In the genomic region with DNA sequence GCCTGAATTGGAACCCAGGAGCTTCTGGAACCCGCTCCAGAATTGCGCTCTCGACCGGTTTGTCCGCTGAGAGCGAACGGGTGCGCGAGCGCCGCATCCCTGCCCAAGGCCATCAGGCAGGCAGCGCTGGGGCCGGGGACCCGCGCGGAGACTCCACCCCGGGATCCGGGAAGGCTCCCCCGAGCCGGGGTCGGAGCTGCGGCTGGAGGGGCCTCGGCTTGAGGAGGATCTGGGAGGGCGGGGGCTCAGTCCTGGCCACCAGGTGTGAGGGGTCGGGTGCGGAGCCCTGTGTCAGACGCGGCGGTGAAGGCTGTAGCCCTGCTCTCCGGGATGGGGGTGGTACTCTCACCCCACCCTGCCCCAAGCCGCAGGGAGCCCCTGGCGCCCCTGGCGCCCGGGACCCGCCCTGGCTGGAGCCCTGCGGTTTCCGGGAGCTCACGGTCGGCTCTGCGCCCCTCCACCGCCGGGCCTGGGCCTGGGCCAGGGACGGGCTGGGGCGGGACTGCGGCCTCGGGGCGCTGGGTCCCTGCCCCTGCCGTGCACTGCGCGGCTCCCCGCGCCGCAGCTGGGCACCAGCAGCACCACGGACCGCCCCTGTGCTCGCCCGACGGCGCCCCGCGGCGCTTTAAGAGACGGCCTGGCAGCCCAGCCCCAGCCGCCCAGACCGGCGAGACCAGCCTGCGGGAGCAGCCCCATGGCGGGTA, we compare ENCODE assay signal across 8 cellular contexts. TPM values are rescaled to one million over a fixed set of nuclear protein-coding genes. Genes with fewer than 3 reads are reported as not detected.
DNase-seq lines count a peak whose midpoint lies in the region; ATAC-seq and TF ChIP-seq lines count a peak whose summit lies in the region.
"Not testable (repeated sequence)": the region's sequence is repeated elsewhere in the genome, so short reads cannot be mapped to it uniquely, and the experiment has no call there.

A gene (plus strand): TSS at position 654 of the 704 bp plus-strand sequence. CDS start 41 bp downstream, at position 695.

- not testable (repeated sequence) for H3K36me3 Mint-ChIP-seq in activated T-cell treated with anti-CD3 and anti-CD28 coated beads, Interleukin-2, amount 50 U/mL, for 72 hours (ENCODE audit: insufficient read depth in 2 of 2); naive thymus-derived CD4-positive, alpha-beta T cell

- WGBS in esophagus muscularis mucosa = no CpG with 5 or more reads among the region's 68 CpGs

- not testable (repeated sequence) for H3K36me3 ChIP-seq in HUES6 (ENCODE audit: control insufficient read depth, insufficient read depth, low read length); esophagus muscularis mucosa; naive thymus-derived CD4-positive, alpha-beta T cell (ENCODE audit: control insufficient read depth in 2 of 3, insufficient read depth in 3 of 3, low read length in 3 of 3); upper lobe of right lung

- not testable (repeated sequence) for H3K4me1 ChIP-seq in HUES6 (ENCODE audit: control insufficient read depth, insufficient read depth, low read length); esophagus muscularis mucosa; naive thymus-derived CD4-positive, alpha-beta T cell (ENCODE audit: control insufficient read depth in 2 of 2, insufficient read depth in 2 of 2, low read length in 2 of 2); upper lobe of right lung

- not testable (repeated sequence) for TF ChIP-seq CTCF in esophagus muscularis mucosa (IDR thresholded peaks at IDR 0.05); upper lobe of right lung (IDR thresholded peaks at IDR 0.05)

- DNase-seq in activated T-cell treated with anti-CD3 and anti-CD28 coated beads, Interleukin-2, amount 50 U/mL, for 72 hours; esophagus muscularis mucosa (ENCODE audit: extremely low spot score); naive thymus-derived CD4-positive, alpha-beta T cell; sciatic nerve (ENCODE audit: low spot score): not testable (repeated sequence)
- peak; percentile 30 for DNase-seq in left ventricle myocardium superior
- peak; percentile 38 for DNase-seq in left lobe of liver (ENCODE audit: low spot score)
- peak; percentile 73 for DNase-seq in upper lobe of right lung

- CTCF ChIA-PET in naive thymus-derived CD4-positive, alpha-beta T cell (lab: Charles Lee) = not testable (repeated sequence)

- not testable (repeated sequence) for H3K27ac Mint-ChIP-seq in activated T-cell treated with anti-CD3 and anti-CD28 coated beads, Interleukin-2, amount 50 U/mL, for 72 hours; naive thymus-derived CD4-positive, alpha-beta T cell

- H3K4me3 Mint-ChIP-seq in activated T-cell treated with anti-CD3 and anti-CD28 coated beads, Interleukin-2, amount 50 U/mL, for 72 hours; naive thymus-derived CD4-positive, alpha-beta T cell: not testable (repeated sequence)

- not testable (repeated sequence) for TF ChIP-seq EP300 in esophagus muscularis mucosa (IDR thresholded peaks at IDR 0.05)

- not testable (repeated sequence) for H3K9me3 ChIP-seq in HUES6 (ENCODE audit: control insufficient read depth, insufficient read depth, low read depth, low read length); esophagus muscularis mucosa; naive thymus-derived CD4-positive, alpha-beta T cell (ENCODE audit: control insufficient read depth in 2 of 3, low read length in 3 of 3); upper lobe of right lung

- H3K27ac ChIP-seq in HUES6 (ENCODE audit: low read depth, low read length); esophagus muscularis mucosa (replicated peaks in 1 of 4); naive thymus-derived CD4-positive, alpha-beta T cell (ENCODE audit: low read depth, low read length); upper lobe of right lung: not testable (repeated sequence)

- H3K27me3 ChIP-seq in HUES6 (ENCODE audit: control insufficient read depth, insufficient read depth, low read length) = peaks cover 18% of the 10 kb centered on the region
- peaks cover 0 to 14% (median 0%) of the 10 kb centered on the region in 4 donors for H3K27me3 ChIP-seq in esophagus muscularis mucosa
- not testable (repeated sequence) for H3K27me3 ChIP-seq in naive thymus-derived CD4-positive, alpha-beta T cell (ENCODE audit: control insufficient read depth in 2 of 2, insufficient read depth in 2 of 2, low read length in 2 of 2); upper lobe of right lung

- H3K4me3 ChIP-seq in HUES6 (ENCODE audit: low read depth, low read length) (peak within 1 kb of the TSS; percentile 44; the same call in 1 of the 2 replicates), esophagus muscularis mucosa (peak within 1 kb of the TSS; percentile 26 to 45 (median 31)), upper lobe of right lung (peak within 1 kb of the TSS; percentile 40)
- H3K4me3 ChIP-seq in naive thymus-derived CD4-positive, alpha-beta T cell (ENCODE audit: low read length) = not testable (repeated sequence)

- not testable (repeated sequence) for H3K4me1 Mint-ChIP-seq in activated T-cell treated with anti-CD3 and anti-CD28 coated beads, Interleukin-2, amount 50 U/mL, for 72 hours (ENCODE audit: low read depth); naive thymus-derived CD4-positive, alpha-beta T cell

- not testable (repeated sequence) for H3K27me3 Mint-ChIP-seq in activated T-cell treated with anti-CD3 and anti-CD28 coated beads, Interleukin-2, amount 50 U/mL, for 72 hours (ENCODE audit: low read depth); naive thymus-derived CD4-positive, alpha-beta T cell

- peak; percentile 15 to 29 for ATAC-seq in activated T-cell treated with anti-CD3 and anti-CD28 coated beads, Interleukin-2, amount 50 U/mL, for 72 hours (replicated peaks in 1 of 2)
- peak; percentile 47 for ATAC-seq in left ventricle myocardium superior
- ATAC-seq in left lobe of liver = peak; percentile 39
- peak; percentile 27 for ATAC-seq in naive thymus-derived CD4-positive, alpha-beta T cell
- not testable (repeated sequence) for ATAC-seq in sciatic nerve
- ATAC-seq in upper lobe of right lung = peak; percentile 66

- TF ChIP-seq POLR2A in esophagus muscularis mucosa (IDR thresholded peaks at IDR 0.05; ENCODE audit: low read depth) = not testable (repeated sequence)

- POLR2A ChIA-PET in naive thymus-derived CD4-positive, alpha-beta T cell (lab: Charles Lee) = not testable (repeated sequence)

- intact Hi-C loops in esophagus muscularis mucosa (cut with DNase I); left ventricle myocardium superior (cut with micrococcal nuclease); naive thymus-derived CD4-positive, alpha-beta T cell (cut with micrococcal nuclease); sciatic nerve (cut with DNase I); upper lobe of right lung (cut with DNase I): not testable (repeated sequence)

- H3K9ac ChIP-seq in HUES6 (ENCODE audit: low read length) = not testable (repeated sequence)

- H3K9me3 Mint-ChIP-seq in activated T-cell treated with anti-CD3 and anti-CD28 coated beads, Interleukin-2, amount 50 U/mL, for 72 hours; naive thymus-derived CD4-positive, alpha-beta T cell: not testable (repeated sequence)

RNA-seq across cellular contexts. Expression of the gene that starts here (rescaled TPM):
- 1 to 10 TPM in 1 of 2 donors, not detected in 1; 1.6 TPM for total RNA-seq in activated T-cell treated with anti-CD3 and anti-CD28 coated beads, Interleukin-2, amount 50 U/mL, for 72 hours
- total RNA-seq in esophagus muscularis mucosa (1 to 10 TPM; 2.1 to 7.4 (median 5.4) TPM), left ventricle myocardium superior (3.6 TPM), left lobe of liver (0.65 TPM), sciatic nerve (17.1 TPM), upper lobe of right lung (45.4 TPM)
- 1 to 10 TPM; 1.2 to 1.6 (median 1.4) TPM for total RNA-seq in naive thymus-derived CD4-positive, alpha-beta T cell
- under 1 TPM in 1 of 2 donors, not detected in 1; 0.05 TPM for polyA plus RNA-seq in naive thymus-derived CD4-positive, alpha-beta T cell

Comparison
In these comparisons a context has a peak if more than half of its experiments do, and no peak if none do; other contexts are left out.
1. Peak in DNase-seq and ATAC-seq in left lobe of liver; RNA of the gene not detected or under 1 TPM.